Comparison of ENCODE assay signal across 11 cellular contexts in genomic region chr2:8554296-8554806, GRCh38.
"Had no signal": no experiment of that assay in that cellular context is flagged by ENCODE, and none has a peak within 500 bp of the region (broad histone marks: within the 10 kb centered on the region; RNA-seq: fewer than 3 reads in every experiment).

No MANE protein-coding gene starts in this region.

- H3K9me3 ChIP-seq: body of pancreas had no signal

- H3K27ac ChIP-seq: body of pancreas, dorsolateral prefrontal cortex, hepatocyte had no signal

- H3K27me3 ChIP-seq: body of pancreas, dorsolateral prefrontal cortex, hepatocyte had no signal

- ATAC-seq: body of pancreas; left cardiac atrium; natural killer cell treated with Interleukin-12 subunit alpha and Interleukin-12 subunit beta and Interleukin-15 and Interleukin-18, amount 100 ng/mL, for 72 hours; stimulated activated naive CD8-positive, alpha-beta T cell treated with anti-CD3 and anti-CD28 coated beads, Interleukin-15, amount 100 ng/mL, for 72 hours had no signal

- H2AFZ ChIP-seq: hepatocyte had no signal

- H3K4me2 ChIP-seq: hepatocyte had no signal

- DNase-seq: activated CD4-positive, alpha-beta T cell treated with anti-CD3 and anti-CD28 coated beads, Interleukin-2, amount 10 ng/mL, durations not matched to agents 24 days and 14 days; activated naive CD4-positive, alpha-beta T cell treated with Interleukin-2 at 50 U/mL for 16 hours; activated naive CD8-positive, alpha-beta T cell treated with anti-CD3 and anti-CD28 coated beads, Interleukin-2, amount 10 ng/mL, durations not matched to agents 7 days and 5 days; activated T-cell treated with anti-CD3 and anti-CD28 coated beads for 4 hours; body of pancreas; dorsolateral prefrontal cortex; left cardiac atrium; stimulated activated naive CD8-positive, alpha-beta T cell treated with anti-CD3 and anti-CD28 coated beads, Interleukin-15, amount 100 ng/mL, for 72 hours had no signal

- H3K4me1 ChIP-seq: body of pancreas had no signal

- H3K4me3 ChIP-seq: body of pancreas, dorsolateral prefrontal cortex, hepatocyte, lung had no signal

- H3K79me2 ChIP-seq: hepatocyte had no signal
